Comparison of ENCODE assay signal across 23 cellular contexts in genomic region chr1:235659186-235659771, GRCh38. TPM values are rescaled to one million over a fixed set of nuclear protein-coding genes. Genes with fewer than 3 reads are reported as not detected.
DNase-seq lines count a peak whose midpoint lies in the region; ATAC-seq, FAIRE-seq and TF ChIP-seq lines count a peak whose summit lies in the region.
"Had no signal": no experiment of that assay in that cellular context is flagged by ENCODE, and none has a peak within 500 bp of the region (broad histone marks: within the 10 kb centered on the region; RNA-seq: fewer than 3 reads in every experiment).

No MANE protein-coding gene starts in this region.

- no peak overlapping the region for H3K4ac ChIP-seq in H9 (ENCODE audit: low read depth, low read length)
- no peak overlapping the region for H3K4ac ChIP-seq in trophoblast cell (ENCODE audit: low read depth, low read length)

- no peak overlapping the region for H2BK12ac ChIP-seq in H9 (ENCODE audit: insufficient read length, low read depth, low read length)
- no peak overlapping the region for H2BK12ac ChIP-seq in trophoblast cell (ENCODE audit: low read length)

- H3K4me1 Mint-ChIP-seq in H9 (peaks cover 42 to 49% of the 10 kb centered on the region in 2 experiments), immature natural killer cell (no peaks in the 10 kb centered on the region), CD14-positive monocyte (no peaks in the 10 kb centered on the region)
- no peaks in the 10 kb centered on the region for H3K4me1 Mint-ChIP-seq in CD4-positive, alpha-beta T cell (ENCODE audit: low read depth)

- H4K5ac ChIP-seq in H9 (ENCODE audit: insufficient read length, low read depth, low read length), result no peak overlapping the region

- H4K8ac ChIP-seq in H9 (replicated peaks; ENCODE audit: insufficient read length, low read depth, low read length) (no peak overlapping the region), trophoblast cell (ENCODE audit: low read depth, low read length) (no peak overlapping the region)

- no peak overlapping the region for H3K56ac ChIP-seq in H9 (ENCODE audit: insufficient read length, low read depth, low read length)

- H2AK5ac ChIP-seq in H9 (ENCODE audit: insufficient read length, low read length) (no peak overlapping the region), trophoblast cell (ENCODE audit: low read length) (no peak overlapping the region)

- H3K23ac ChIP-seq in H9 (ENCODE audit: insufficient read length, low read depth, low read length), result no peak overlapping the region
- H3K23ac ChIP-seq in trophoblast cell (ENCODE audit: low read length), result no peak overlapping the region

- H3K79me2 ChIP-seq in H9 (ENCODE audit: insufficient read depth, low read length) (no peaks in the 10 kb centered on the region), trophoblast cell (ENCODE audit: control insufficient read depth, insufficient read depth, low read length, poor library complexity) (no peaks in the 10 kb centered on the region)

- no peak overlapping the region for H2BK20ac ChIP-seq in H9 (ENCODE audit: low read depth, low read length, poor library complexity, severe bottlenecking)

- H3K4me1 ChIP-seq in H9 (ENCODE audit: insufficient read depth, low read length), result peaks cover 4% of the 10 kb centered on the region; the same call in 1 of the 2 replicates
- H3K4me1 ChIP-seq in trophoblast cell (ENCODE audit: control insufficient read depth in 1 of 2, insufficient read depth in 2 of 2, low read length in 2 of 2), result peaks cover 3 to 7% of the 10 kb centered on the region in 2 experiments
- H3K4me1 ChIP-seq: A549; BE2C; BLaER1 treated with 17β-estradiol and CSF1 and Interleukin-3, amounts not matched to agents 10 nM and 100 nM; Caco-2 had no signal

- H2BK5ac ChIP-seq in H9 (ENCODE audit: insufficient read length, low read length) (no peak overlapping the region), trophoblast cell (ENCODE audit: low read depth, low read length, poor library complexity) (no peak overlapping the region)

- H2BK15ac ChIP-seq in H9 (ENCODE audit: low read depth, low read length), result no peak overlapping the region

- no peak overlapping the region for H3K18ac ChIP-seq in H9 (ENCODE audit: insufficient read length, low read depth, low read length)
- H3K18ac ChIP-seq in trophoblast cell (ENCODE audit: low read length), result no peak overlapping the region

- no peaks in the 10 kb centered on the region for H3K23me2 ChIP-seq in H9 (ENCODE audit: insufficient read length, low read depth, low read length, poor library complexity, severe bottlenecking)

- intact Hi-C loops in CD14-positive monocyte (cut with micrococcal nuclease), result loop anchor here (10.0 kb wide), 2 partner anchors 134 to 144 kb away; no protein-coding TSS in a partner anchor
- intact Hi-C loops in CD4-positive, alpha-beta T cell (cut with DNase I, micrococcal nuclease), result no loop called here

- H4K91ac ChIP-seq in H9 (ENCODE audit: insufficient read length, low read depth, low read length) (no peak overlapping the region), trophoblast cell (ENCODE audit: low read depth, low read length) (no peak overlapping the region)

- H3K9ac ChIP-seq in H9 (ENCODE audit: extremely low read depth, insufficient read length, low read length) (no peak overlapping the region), trophoblast cell (ENCODE audit: low read length) (no peak overlapping the region)
- H3K9ac ChIP-seq: BLaER1 treated with 17β-estradiol and CSF1 and Interleukin-3, amounts not matched to agents 10 nM and 100 nM had no signal

- CTCF ChIA-PET in CD4-positive, alpha-beta T cell (lab: Charles Lee), result no interaction called here

- no peak overlapping the region for H2AFZ ChIP-seq in H9 (ENCODE audit: low read length)
- H2AFZ ChIP-seq in trophoblast cell (ENCODE audit: insufficient read depth, low read length, poor library complexity), result no peak overlapping the region
- H2AFZ ChIP-seq: GM23338 had no signal

- WGBS in H9 (ENCODE audit: extremely low coverage, insufficient read length, low lambda C conversion rate), result no CpG with 5 or more reads among the region's 14 CpGs
- WGBS in trophoblast cell (ENCODE audit: extremely low coverage, insufficient coverage, insufficient read length), result no CpG with 5 or more reads among the region's 14 CpGs

- H3T11ph ChIP-seq in H9 (ENCODE audit: low read length), result no peak overlapping the region

- H3K79me1 ChIP-seq in H9 (ENCODE audit: insufficient read depth, low read depth, low read length, poor library complexity, severe bottlenecking) (no peaks in the 10 kb centered on the region), trophoblast cell (ENCODE audit: low read length) (no peaks in the 10 kb centered on the region)

- H4K20me1 ChIP-seq in H9 (ENCODE audit: control insufficient read depth, insufficient read depth, insufficient read length), result no peaks in the 10 kb centered on the region

- peak; percentile 76 for FAIRE-seq in bronchial epithelial cell (lab: Jason Lieb, UNC)
- FAIRE-seq: A549, GM12878, H54 had no signal

- H3K36me3 Mint-ChIP-seq in H9 (ENCODE audit: insufficient read depth in 1 of 3, low read depth in 3 of 3) (peaks cover 0 to 4% (median 0%) of the 10 kb centered on the region in 3 experiments; a peak in 1 of 7 replicates), immature natural killer cell (peaks cover 15 to 33% (median 25%) of the 10 kb centered on the region in 3 donors), CD14-positive monocyte (peaks cover 35 to 45% of the 10 kb centered on the region in 2 donors)
- H3K36me3 Mint-ChIP-seq in CD4-positive, alpha-beta T cell (ENCODE audit: low read depth), result peaks cover 42% of the 10 kb centered on the region

- peak overlapping the region in 2 of 3 experiments; percentile 7 to 44; a peak in 2 of 7 replicates for H3K27ac Mint-ChIP-seq in H9
- H3K27ac Mint-ChIP-seq in immature natural killer cell, result no peak overlapping the region
- H3K27ac Mint-ChIP-seq in CD14-positive monocyte, result no peak overlapping the region
- no peak overlapping the region for H3K27ac Mint-ChIP-seq in CD4-positive, alpha-beta T cell
- H3K27ac Mint-ChIP-seq: CD8-positive, alpha-beta T cell; GM23338 had no signal

- POLR2A ChIA-PET in CD4-positive, alpha-beta T cell (lab: Charles Lee), result no interaction called here

- TF ChIP-seq CTCF in H9 (conservative IDR thresholded peaks at IDR 0.05) (no peak), bronchial epithelial cell (IDR thresholded peaks at IDR 0.05; ENCODE audit: insufficient read depth, low read length, severe bottlenecking) (no peak), CD14-positive monocyte (IDR thresholded peaks at IDR 0.05) (no peak)
- TF ChIP-seq CTCF in CD4-positive, alpha-beta T cell (IDR thresholded peaks at IDR 0.05), result no peak

- no peak for DNase-seq in H9
- no peak for DNase-seq in bronchial epithelial cell (ENCODE audit: low read depth)
- peak; percentile 60 for DNase-seq in islet precursor cell
- peak; percentile 83 to 84 for DNase-seq in trophoblast cell
- no peak for DNase-seq in immature natural killer cell
- no peak for DNase-seq in CD14-positive monocyte (ENCODE audit: low spot score)
- no peak for DNase-seq in CD4-positive, alpha-beta T cell
- DNase-seq: 8988T; ACHN; AML-193; BE2C; Caco-2; CD8-positive, alpha-beta T cell; DMS153; DND-41; GDM1 had no signal

- H3K27ac ChIP-seq in H9 (ENCODE audit: insufficient read length, low read depth, low read length) (no peak overlapping the region), trophoblast cell (ENCODE audit: low read depth, low read length) (no peak overlapping the region)
- no peak overlapping the region for H3K27ac ChIP-seq in CD4-positive, alpha-beta T cell (ENCODE audit: low read depth, low read length)
- H3K27ac ChIP-seq: A549; BLaER1 treated with 17β-estradiol and CSF1 and Interleukin-3, amounts not matched to agents 10 nM and 100 nM had no signal

- ATAC-seq in HG02588 (IDR thresholded peaks at IDR 0.05; ENCODE audit: unreplicated experiment), result no peak
- ATAC-seq in CD4-positive, alpha-beta T cell (ENCODE audit: poor library complexity), result no peak
- ATAC-seq: A549; CD8-positive, alpha-beta T cell; GM12878; GM23338; HCT116 had no signal

- H3K9me3 Mint-ChIP-seq in H9 (no peaks in the 10 kb centered on the region), immature natural killer cell (no peaks in the 10 kb centered on the region), CD14-positive monocyte (peaks cover 0 to 2% (median 0%) of the 10 kb centered on the region in 7 donors)
- H3K9me3 Mint-ChIP-seq in CD4-positive, alpha-beta T cell, result peaks cover 3% of the 10 kb centered on the region
- H3K9me3 Mint-ChIP-seq: GM23338 had no signal

- H3K9me3 ChIP-seq in H9 (ENCODE audit: control insufficient read depth, low read depth, low read length), result no peaks in the 10 kb centered on the region
- no peaks in the 10 kb centered on the region for H3K9me3 ChIP-seq in trophoblast cell (ENCODE audit: insufficient read depth, low read depth, low read length)
- H3K9me3 ChIP-seq in CD4-positive, alpha-beta T cell (ENCODE audit: control insufficient read depth, low read length), result no peaks in the 10 kb centered on the region
- H3K9me3 ChIP-seq: A549, BE2C, Caco-2 had no signal

- H3K4me3 Mint-ChIP-seq in H9, result no peak overlapping the region
- no peak overlapping the region for H3K4me3 Mint-ChIP-seq in immature natural killer cell
- no peak overlapping the region for H3K4me3 Mint-ChIP-seq in CD14-positive monocyte
- no peak overlapping the region for H3K4me3 Mint-ChIP-seq in CD4-positive, alpha-beta T cell
- H3K4me3 Mint-ChIP-seq: CD8-positive, alpha-beta T cell; GM23338 had no signal

- peaks cover 5% of the 10 kb centered on the region; the same call in 1 of the 2 replicates for H3K27me3 Mint-ChIP-seq in H9 (ENCODE audit: low read depth)
- peaks cover 2 to 6% (median 2%) of the 10 kb centered on the region in 3 donors for H3K27me3 Mint-ChIP-seq in immature natural killer cell (ENCODE audit: low read depth in 3 of 3)
- H3K27me3 Mint-ChIP-seq in CD14-positive monocyte (ENCODE audit: low read depth in 3 of 3), result peaks cover 7 to 13% (median 11%) of the 10 kb centered on the region in 3 donors
- H3K27me3 Mint-ChIP-seq in CD4-positive, alpha-beta T cell, result peaks cover 27% of the 10 kb centered on the region

- H3K27me3 ChIP-seq in H9 (ENCODE audit: insufficient read depth, low read length) (no peaks in the 10 kb centered on the region), bronchial epithelial cell (ENCODE audit: control insufficient read depth, insufficient read depth, low read length) (no peaks in the 10 kb centered on the region), trophoblast cell (ENCODE audit: insufficient read depth, low read length) (no peaks in the 10 kb centered on the region)
- no peaks in the 10 kb centered on the region for H3K27me3 ChIP-seq in CD4-positive, alpha-beta T cell (ENCODE audit: control insufficient read depth, insufficient read depth, low read length)
- H3K27me3 ChIP-seq: BE2C had no signal

- no peak overlapping the region for H3K4me2 ChIP-seq in H9 (ENCODE audit: insufficient read depth, insufficient read length, low read length)
- H3K4me2 ChIP-seq in trophoblast cell (ENCODE audit: low read length), result no peak overlapping the region
- H3K4me2 ChIP-seq: A549; BLaER1 treated with 17β-estradiol and CSF1 and Interleukin-3, amounts not matched to agents 10 nM and 100 nM; GM23338 had no signal

- H3K36me3 ChIP-seq in bronchial epithelial cell (ENCODE audit: control insufficient read depth, insufficient read depth, low read length) (no peaks in the 10 kb centered on the region), trophoblast cell (ENCODE audit: control insufficient read depth in 1 of 2, insufficient read depth in 2 of 2, low read length in 2 of 2) (no peaks in the 10 kb centered on the region)
- H3K36me3 ChIP-seq: BE2C had no signal

- H4K12ac ChIP-seq in trophoblast cell (ENCODE audit: low read depth, low read length), result no peak overlapping the region

- H2BK120ac ChIP-seq in H9 (ENCODE audit: low read depth, low read length, poor library complexity, severe bottlenecking) (no peak overlapping the region), trophoblast cell (ENCODE audit: insufficient read depth, low read length, poor library complexity) (no peak overlapping the region)

- H3K4me3 ChIP-seq in bronchial epithelial cell (ENCODE audit: low read depth, low read length), result no peak overlapping the region
- H3K4me3 ChIP-seq in trophoblast cell (ENCODE audit: low read depth, low read length), result no peak overlapping the region
- H3K4me3 ChIP-seq: A549; BLaER1 treated with 17β-estradiol and CSF1 and Interleukin-3, amounts not matched to agents 10 nM and 100 nM; GM12878; GM23338 had no signal

- H3K14ac ChIP-seq in H9 (ENCODE audit: insufficient read depth, low read length) (no peak overlapping the region), trophoblast cell (ENCODE audit: low read length) (no peak overlapping the region)

RNA-seq across cellular contexts. Expression of gene GNG4, which starts 9.7 kb away (rescaled TPM):
- total RNA-seq in H9 (2021), result 32.2 and 34.4 TPM in 2 replicates
- total RNA-seq in bronchial epithelial cell, result 0.13 TPM in 1 of 2 replicates, not detected in the other
- 3.1 TPM in 2 replicates for polyA plus RNA-seq in trophoblast cell (2013)
- polyA plus RNA-seq in immature natural killer cell, result not detected
- not detected for polyA plus RNA-seq in CD14-positive monocyte
- not detected for total RNA-seq in CD4-positive, alpha-beta T cell
- total RNA-seq: GM12878 had no signal

Comparison
In these comparisons a context has a peak if more than half of its experiments do, and no peak if none do; other contexts are left out.
1. DNase-seq: peak in islet precursor cell (single experiment) and trophoblast cell (2 of 2); none in H9 (single experiment), bronchial epithelial cell (single experiment), immature natural killer cell (0 of 3), CD14-positive monocyte (single experiment) and CD4-positive, alpha-beta T cell (0 of 10).
2. H3K27ac Mint-ChIP-seq: peak in H9 (2 of 3); none in immature natural killer cell (0 of 6), CD14-positive monocyte (0 of 7) and CD4-positive, alpha-beta T cell (single experiment).
3. RNA of gene GNG4, which starts 9.7 kb away (total RNA-seq): 32.2 to 34.4 TPM in H9; not detected in CD4-positive, alpha-beta T cell and 0.13 TPM in bronchial epithelial cell; every median in the first group is over 10 times any median in the second.
4. intact Hi-C loops: an anchor here in CD14-positive monocyte (10.0 kb wide); none called in CD4-positive, alpha-beta T cell.